Comparison of ENCODE assay signal across 21 cellular contexts in genomic region chr13:47726394-47726793, GRCh38.
A peak's percentile ranks its signal among the peaks of the same experiment; 100 is the strongest.
DNase-seq lines count a peak whose midpoint lies in the region; ATAC-seq, FAIRE-seq and TF ChIP-seq lines count a peak whose summit lies in the region.
"Had no signal": no experiment of that assay in that cellular context is flagged by ENCODE, and none has a peak within 500 bp of the region (broad histone marks: within the 10 kb centered on the region; RNA-seq: fewer than 3 reads in every experiment).

No MANE protein-coding gene starts in this region.

- H3K4me1 ChIP-seq in GM12878 (ENCODE audit: control insufficient read depth, insufficient read depth, low read length) = no peaks in the 10 kb centered on the region
- no peaks in the 10 kb centered on the region for H3K4me1 ChIP-seq in HepG2 (ENCODE audit: insufficient read depth, low read length)
- H3K4me1 ChIP-seq: BLaER1, Caco-2 had no signal

- H3K4me3 ChIP-seq in GM12878 (no peak overlapping the region), HepG2 (replicated peaks in 1 of 3; ENCODE audit: insufficient read depth in 1 of 3, low read depth in 2 of 3, low read length in 3 of 3) (no peak overlapping the region)
- H3K4me3 ChIP-seq: BLaER1 had no signal

- H4K20me1 ChIP-seq in GM12878 (ENCODE audit: control insufficient read depth, insufficient read depth) (no peaks in the 10 kb centered on the region), HepG2 (ENCODE audit: insufficient read depth, low read length) (no peaks in the 10 kb centered on the region)
- H4K20me1 ChIP-seq: BLaER1 had no signal

- TF ChIP-seq CTCF in GM12878 (IDR thresholded peaks at IDR 0.05 in 2 of 3, conservative IDR thresholded peaks at IDR 0.05 in 1 of 3; ENCODE audit: control insufficient read depth in 2 of 3, extremely low read depth in 1 of 3, insufficient read depth in 1 of 3, low read depth in 3 of 3, low read length in 3 of 3) = no peak
- no peak for TF ChIP-seq CTCF in HepG2 (CRISPR knock-in tag; IDR thresholded peaks at IDR 0.05)
- TF ChIP-seq CTCF in activated CD8-positive, alpha-beta T cell treated with anti-CD3 and anti-CD28 coated beads for 36 hours (IDR thresholded peaks at IDR 0.05) = no peak

- no peak for TF ChIP-seq RAD21 in GM12878 (IDR thresholded peaks at IDR 0.05; ENCODE audit: insufficient read depth, low read depth, low read length)
- no peak for TF ChIP-seq RAD21 in HepG2 (CRISPR knock-in tag; IDR thresholded peaks at IDR 0.05)

- H3K79me2 ChIP-seq in GM12878 (ENCODE audit: control insufficient read depth, insufficient read depth, low read length) (no peaks in the 10 kb centered on the region), HepG2 (ENCODE audit: insufficient read depth, low read length) (no peaks in the 10 kb centered on the region)

- in situ Hi-C loops in GM12878 (cut with MboI) = no loop called here
- in situ Hi-C loops in HepG2 (cut with HindIII; ENCODE audit: extremely low pct_ligation_motif_present, low pct_unique_long_range_greater_than_20kb) = no loop called here

- H3K27ac ChIP-seq in GM12878 (ENCODE audit: control insufficient read depth, insufficient read depth) = no peak overlapping the region
- no peak overlapping the region for H3K27ac ChIP-seq in HepG2 (ENCODE audit: extremely low read length, insufficient read depth, low read length)
- H3K27ac ChIP-seq: BLaER1 had no signal

- no peak for FAIRE-seq in GM12878 (lab: Jason Lieb, UNC)
- FAIRE-seq in HepG2 (lab: Jason Lieb, UNC) = no peak
- no peak for FAIRE-seq in HTR-8/SVneo (lab: Jason Lieb, UNC)

- H3K27ac Mint-ChIP-seq in activated CD8-positive, alpha-beta T cell treated with anti-CD3 and anti-CD28 coated beads for 36 hours = no peak overlapping the region
- H3K27ac Mint-ChIP-seq: CD4-positive, alpha-beta T cell had no signal

- H3K36me3 ChIP-seq in GM12878 (ENCODE audit: control insufficient read depth in 2 of 2, insufficient read depth in 2 of 2, low read length in 1 of 2) (no peaks in the 10 kb centered on the region), HepG2 (replicated peaks in 1 of 2; ENCODE audit: control insufficient read depth in 1 of 2, insufficient read depth in 2 of 2, low read length in 2 of 2) (no peaks in the 10 kb centered on the region)
- H3K36me3 ChIP-seq: BLaER1 had no signal

- CTCF ChIA-PET in GM12878 (lab: Yijun Ruan, JAX) (no interaction called here), HepG2 (lab: Yijun Ruan, JAX; ENCODE audit: low intra/inter-chr PET ratio, low total read pairs) (no interaction called here)
- CTCF ChIA-PET in activated CD8-positive, alpha-beta T cell treated with anti-CD3 and anti-CD28 coated beads for 36 hours (lab: Charles Lee) = no interaction called here

- TF ChIP-seq EP300 in GM12878 (IDR thresholded peaks at IDR 0.05; ENCODE audit: borderline replicate concordance in 1 of 2, control insufficient read depth in 1 of 2, low read depth in 2 of 2, low read length in 2 of 2) (no peak), HepG2 (IDR thresholded peaks at IDR 0.05; ENCODE audit: low read depth in 2 of 2, low read length in 2 of 2) (0 out of 4 replicates have a peak, but pooled peaks of 1 of the 2 experiments have one; percentile 5), HepG2 (CRISPR knock-in tag; IDR thresholded peaks at IDR 0.05; ENCODE audit: borderline replicate concordance) (no peak)

- H3K27me3 Mint-ChIP-seq in activated CD8-positive, alpha-beta T cell treated with anti-CD3 and anti-CD28 coated beads for 36 hours = no peaks in the 10 kb centered on the region
- H3K27me3 Mint-ChIP-seq: CD4-positive, alpha-beta T cell had no signal

- H3K4me2 ChIP-seq in GM12878 (ENCODE audit: control insufficient read depth, insufficient read depth) = no peak overlapping the region
- no peak overlapping the region for H3K4me2 ChIP-seq in HepG2 (ENCODE audit: low read depth, low read length)
- H3K4me2 ChIP-seq: BLaER1 had no signal

- H2AFZ ChIP-seq in GM12878 (ENCODE audit: control insufficient read depth, low read depth, low read length) (no peak overlapping the region), HepG2 (ENCODE audit: low read length) (no peak overlapping the region)

- H3K4me3 Mint-ChIP-seq in activated CD8-positive, alpha-beta T cell treated with anti-CD3 and anti-CD28 coated beads for 36 hours = no peak overlapping the region
- H3K4me3 Mint-ChIP-seq: CD4-positive, alpha-beta T cell had no signal

- SMC1A ChIA-PET in GM12878 (lab: Charles Lee; ENCODE audit: uncharacterized antibody, unreplicated experiment) = no interaction called here

- ATAC-seq in GM12878 (peak; percentile 45; the same call in 2 of the 3 replicates), HepG2 (peak; percentile 57; the same call in 1 of the 3 replicates)
- ATAC-seq in activated CD8-positive, alpha-beta T cell treated with anti-CD3 and anti-CD28 coated beads for 36 hours = no peak

- peak; percentile 69 for DNase-seq in DMS53 (lab: John Stamatoyannopoulos, UW)
- DNase-seq in HT1080 (ENCODE audit: low read depth) = peak; percentile 13
- DNase-seq in GM12878 (ENCODE audit: low read depth, low spot score) = no peak
- peak; percentile 24 for DNase-seq in HepG2 (ENCODE audit: low spot score)
- no peak for DNase-seq in activated CD8-positive, alpha-beta T cell treated with anti-CD3 and anti-CD28 coated beads for 36 hours
- no peak for DNase-seq in AG08395 (ENCODE audit: low spot score)
- no peak for DNase-seq in HTR-8/SVneo (ENCODE audit: insufficient read length, low spot score)
- DNase-seq: Caco-2; CD4-positive, alpha-beta T cell; DMS153; H7; Kasumi-1; MM.1S; NCI-H1092; NCI-H1436 treated with DMSO at 0.1 percent for 48 hours; NCI-H1930; NCI-H2227 treated with DMSO at 0.1 percent for 48 hours; NCI-H510A; SIG-M5; T-helper 1 cell had no signal

- no peak for TF ChIP-seq POLR2A in GM12878 (IDR thresholded peaks at IDR 0.05; ENCODE audit: low read depth, low read length)
- no peak for TF ChIP-seq POLR2A in HepG2 (IDR thresholded peaks at IDR 0.05; ENCODE audit: insufficient read depth in 1 of 2, low read depth in 2 of 2, low read length in 2 of 2)

- BruUV-seq in GM12878 (replicated peaks; lab: Mats Ljungman, UMichigan) = no TSS peak
- no TSS peak for BruUV-seq in HepG2 (replicated peaks; lab: Mats Ljungman, UMichigan)

- H3K9me3 Mint-ChIP-seq in activated CD8-positive, alpha-beta T cell treated with anti-CD3 and anti-CD28 coated beads for 36 hours = no peaks in the 10 kb centered on the region

- RAD21 ChIA-PET in GM12878 (lab: Charles Lee; ENCODE audit: unreplicated experiment) = no interaction called here

- H3K4me1 Mint-ChIP-seq in activated CD8-positive, alpha-beta T cell treated with anti-CD3 and anti-CD28 coated beads for 36 hours (ENCODE audit: low read depth) = no peaks in the 10 kb centered on the region

- H3K9me3 ChIP-seq in GM12878 (replicated peaks; ENCODE audit: control insufficient read depth, insufficient read depth, low read length) = no peaks in the 10 kb centered on the region
- H3K9me3 ChIP-seq in HepG2 (ENCODE audit: low read length) = no peaks in the 10 kb centered on the region
- H3K9me3 ChIP-seq: BLaER1, Caco-2 had no signal

- WGBS in GM12878 (ENCODE audit: insufficient coverage, insufficient replicate concordance, low lambda C conversion rate, missing lambda C conversion rate) = 2% methylated on average over 5 of the region's 5 CpGs
- WGBS in HepG2 (ENCODE audit: low lambda C conversion rate) = 2% methylated on average over 5 of the region's 5 CpGs

- no peaks in the 10 kb centered on the region for H3K27me3 ChIP-seq in GM12878 (replicated peaks in 1 of 2; ENCODE audit: control insufficient read depth in 2 of 2, insufficient read depth in 2 of 2, low read length in 1 of 2)
- H3K27me3 ChIP-seq in HepG2 (ENCODE audit: control insufficient read depth in 1 of 2, insufficient read depth in 2 of 2, low read length in 2 of 2) = no peaks in the 10 kb centered on the region
- H3K27me3 ChIP-seq: BLaER1 had no signal

- H3K9ac ChIP-seq in GM12878 (ENCODE audit: control insufficient read depth, insufficient read depth, low read length) = no peak overlapping the region
- H3K9ac ChIP-seq in HepG2 (ENCODE audit: insufficient read depth, low read depth, low read length) = no peak overlapping the region
- H3K9ac ChIP-seq: BLaER1 had no signal

- POLR2A ChIA-PET in GM12878 (lab: Charles Lee) = no interaction called here
- POLR2A ChIA-PET in HepG2 (lab: Yijun Ruan, JAX) = no interaction called here
- POLR2A ChIA-PET in activated CD8-positive, alpha-beta T cell treated with anti-CD3 and anti-CD28 coated beads for 36 hours (lab: Charles Lee) = no interaction called here

- no peaks in the 10 kb centered on the region for H3K36me3 Mint-ChIP-seq in activated CD8-positive, alpha-beta T cell treated with anti-CD3 and anti-CD28 coated beads for 36 hours (ENCODE audit: low read depth)

- intact Hi-C loops in GM12878 (cut with micrococcal nuclease; ENCODE audit: unreplicated experiment) = no loop called here
- intact Hi-C loops in HepG2 (cut with micrococcal nuclease; ENCODE audit: unreplicated experiment) = no loop called here
- intact Hi-C loops in activated CD8-positive, alpha-beta T cell treated with anti-CD3 and anti-CD28 coated beads for 36 hours (cut with micrococcal nuclease) = no loop called here

TF ChIP-seq in GM12878, 131 proteins besides CTCF, POLR2A, EP300 and RAD21:
- no peak for TF ChIP-seq SREBF2 (IDR thresholded peaks at IDR 0.05; ENCODE audit: low read length)
- TF ChIP-seq KDM1A (IDR thresholded peaks at IDR 0.05; ENCODE audit: borderline replicate concordance) = no peak

TF ChIP-seq in HepG2, 621 proteins besides CTCF, POLR2A, EP300 and RAD21 (continues in another document):
- no peak for TF ChIP-seq CHCHD3 (CRISPR knock-in tag; IDR thresholded peaks at IDR 0.05)
- TF ChIP-seq CBX1 (IDR thresholded peaks at IDR 0.05; ENCODE audit: low read depth) = no peak
- TF ChIP-seq ZNF101 (CRISPR knock-in tag; IDR thresholded peaks at IDR 0.05; ENCODE audit: borderline replicate concordance, low read depth) = no peak
- TF ChIP-seq SOX6 (IDR thresholded peaks at IDR 0.05) = no peak
- no peak for TF ChIP-seq SOX6 (CRISPR knock-in tag; IDR thresholded peaks at IDR 0.05)
- no peak for TF ChIP-seq SYNCRIP (IDR thresholded peaks at IDR 0.05; ENCODE audit: insufficient read depth, low read depth, low read length)

Comparison
In these comparisons a context has a peak if more than half of its experiments do, and no peak if none do; other contexts are left out.
1. DNase-seq: peak in DMS53 (single experiment), HT1080 (single experiment) and HepG2 (single experiment); none in GM12878 (single experiment), activated CD8-positive, alpha-beta T cell treated with anti-CD3 and anti-CD28 coated beads for 36 hours (single experiment), AG08395 (single experiment) and HTR-8/SVneo (single experiment).